In genomic region chr2:113541984-113542485, GRCh38 we compare ENCODE assay signal across 8 cellular contexts. TPM values are rescaled to one million over a fixed set of nuclear protein-coding genes. Genes with fewer than 3 reads are reported as not detected.
A peak's percentile ranks its signal among the peaks of the same experiment; 100 is the strongest.
DNase-seq lines count a peak whose midpoint lies in the region; ATAC-seq and TF ChIP-seq lines count a peak whose summit lies in the region.
"Not testable (repeated sequence)": the region's sequence is repeated elsewhere in the genome, so short reads cannot be mapped to it uniquely, and the experiment has no call there.

No MANE protein-coding gene starts in this region.

- not testable (repeated sequence) for H3K9me3 ChIP-seq in CD8-positive, alpha-beta memory T cell (ENCODE audit: low read length); NT2/D1 (ENCODE audit: insufficient read depth, low read length); colonic mucosa; heart right ventricle; trophoblast cell (ENCODE audit: insufficient read depth, low read depth, low read length); testis

- H2AFZ ChIP-seq in trophoblast cell (ENCODE audit: insufficient read depth, low read length, poor library complexity) = not testable (repeated sequence)

- H3K23ac ChIP-seq in trophoblast cell (ENCODE audit: low read length) = not testable (repeated sequence)

- H3K79me1 ChIP-seq in trophoblast cell (ENCODE audit: low read length) = not testable (repeated sequence)

- peak overlapping the region; percentile 76 for H3K4me2 ChIP-seq in trophoblast cell (ENCODE audit: low read length)

- not testable (repeated sequence) for H3K27ac ChIP-seq in CD8-positive, alpha-beta memory T cell (ENCODE audit: low read depth, low read length); trophoblast cell (ENCODE audit: low read depth, low read length); testis
- H3K27ac ChIP-seq in colonic mucosa (peak overlapping the region; percentile 72), heart right ventricle (peak overlapping the region in 9 of 10 donors; percentile 30 to 90 (median 75))

- H3K4me1 ChIP-seq in CD8-positive, alpha-beta memory T cell (ENCODE audit: insufficient read depth, low read length); NT2/D1 (ENCODE audit: insufficient read depth, insufficient read length); colonic mucosa; heart right ventricle; trophoblast cell (ENCODE audit: control insufficient read depth in 1 of 2, insufficient read depth in 2 of 2, low read length in 2 of 2); testis: not testable (repeated sequence)

- H3K27me3 ChIP-seq in CD8-positive, alpha-beta memory T cell (ENCODE audit: insufficient read depth, low read length, poor library complexity, severe bottlenecking); colonic mucosa; heart right ventricle; trophoblast cell (ENCODE audit: insufficient read depth, low read length); testis: not testable (repeated sequence)
- peaks cover 29% of the 10 kb centered on the region for H3K27me3 ChIP-seq in NT2/D1 (ENCODE audit: insufficient read depth, insufficient read length)

- not testable (repeated sequence) for H3K36me3 Mint-ChIP-seq in CD8-positive, alpha-beta memory T cell; activated T-cell treated with anti-CD3 and anti-CD28 coated beads, Interleukin-2, amount 50 U/mL, for 72 hours (ENCODE audit: insufficient read depth in 2 of 2); memory B cell

- intact Hi-C loops in colonic mucosa (cut with DNase I); heart right ventricle (cut with DNase I); testis (cut with DNase I; ENCODE audit: low total_unique reads): not testable (repeated sequence)

- H3K9ac ChIP-seq in NT2/D1 (ENCODE audit: insufficient read length, low read depth); trophoblast cell (ENCODE audit: low read length): not testable (repeated sequence)
- peak overlapping the region in 1 of 2 donors; percentile 12 for H3K9ac ChIP-seq in colonic mucosa (ENCODE audit: low read depth in 2 of 2, low read length in 2 of 2)

- H3K4me3 ChIP-seq in CD8-positive, alpha-beta memory T cell (ENCODE audit: low read length) = not testable (repeated sequence)
- peak overlapping the region; percentile 43 for H3K4me3 ChIP-seq in NT2/D1 (ENCODE audit: insufficient read length, low read depth)
- H3K4me3 ChIP-seq in colonic mucosa = peak overlapping the region; percentile 45
- H3K4me3 ChIP-seq in heart right ventricle = peak overlapping the region in 9 of 10 donors; percentile 30 to 70 (median 65)
- H3K4me3 ChIP-seq in trophoblast cell (ENCODE audit: low read depth, low read length) = peak overlapping the region; percentile 54
- peak overlapping the region; percentile 54 to 69 for H3K4me3 ChIP-seq in testis

- not testable (repeated sequence) for H2BK12ac ChIP-seq in trophoblast cell (ENCODE audit: low read length)

- not testable (repeated sequence) for H3K18ac ChIP-seq in trophoblast cell (ENCODE audit: low read length)

- not testable (repeated sequence) for H3K4me1 Mint-ChIP-seq in CD8-positive, alpha-beta memory T cell; activated T-cell treated with anti-CD3 and anti-CD28 coated beads, Interleukin-2, amount 50 U/mL, for 72 hours (ENCODE audit: low read depth); memory B cell

- peak; percentile 65 to 70 for ATAC-seq in activated T-cell treated with anti-CD3 and anti-CD28 coated beads, Interleukin-2, amount 50 U/mL, for 72 hours (replicated peaks in 1 of 2)
- ATAC-seq in heart right ventricle = peak; percentile 21 to 71 (median 60)
- ATAC-seq in memory B cell (ENCODE audit: low read depth) = not testable (repeated sequence)

- H3K27ac Mint-ChIP-seq in CD8-positive, alpha-beta memory T cell = peak overlapping the region in 1 of 8 donors; percentile 78
- not testable (repeated sequence) for H3K27ac Mint-ChIP-seq in activated T-cell treated with anti-CD3 and anti-CD28 coated beads, Interleukin-2, amount 50 U/mL, for 72 hours; memory B cell

- H2AK5ac ChIP-seq in trophoblast cell (ENCODE audit: low read length) = not testable (repeated sequence)

- TF ChIP-seq POLR2A in testis (IDR thresholded peaks at IDR 0.05) = not testable (repeated sequence)

- TF ChIP-seq CTCF in colonic mucosa (IDR thresholded peaks at IDR 0.05); testis (IDR thresholded peaks at IDR 0.05): not testable (repeated sequence)
- TF ChIP-seq CTCF in heart right ventricle (IDR thresholded peaks at IDR 0.05) = peak in 5 of 9 donors; percentile 9 to 33 (median 15)

- H3K79me2 ChIP-seq in trophoblast cell (ENCODE audit: control insufficient read depth, insufficient read depth, low read length, poor library complexity) = not testable (repeated sequence)

- H3K36me3 ChIP-seq in CD8-positive, alpha-beta memory T cell (ENCODE audit: insufficient read depth, low read length); NT2/D1 (ENCODE audit: insufficient read depth, insufficient read length, low read length); colonic mucosa; heart right ventricle; trophoblast cell (ENCODE audit: control insufficient read depth in 1 of 2, insufficient read depth in 2 of 2, low read length in 2 of 2); testis (ENCODE audit: low read depth, missing control alignments): not testable (repeated sequence)

- POLR2A ChIA-PET in CD8-positive, alpha-beta memory T cell (lab: Charles Lee) = not testable (repeated sequence)

- peak overlapping the region in 5 of 7 donors; percentile 58 to 80 (median 76) for H3K4me3 Mint-ChIP-seq in CD8-positive, alpha-beta memory T cell
- peak overlapping the region; percentile 57 to 80 for H3K4me3 Mint-ChIP-seq in activated T-cell treated with anti-CD3 and anti-CD28 coated beads, Interleukin-2, amount 50 U/mL, for 72 hours
- peak overlapping the region; percentile 85 for H3K4me3 Mint-ChIP-seq in memory B cell

- H2BK120ac ChIP-seq in trophoblast cell (ENCODE audit: insufficient read depth, low read length, poor library complexity) = not testable (repeated sequence)

- WGBS in heart right ventricle, 2 donors = 1 to 2% methylated on average over 47 to 58 of the region's 63 CpGs
- WGBS in trophoblast cell (ENCODE audit: extremely low coverage, insufficient coverage, insufficient read length) = no CpG with 5 or more reads among the region's 63 CpGs
- WGBS in testis, 2 donors = 1 to 3% methylated on average over 13 to 44 of the region's 63 CpGs

- not testable (repeated sequence) for H3K4ac ChIP-seq in trophoblast cell (ENCODE audit: low read depth, low read length)

- not testable (repeated sequence) for H4K91ac ChIP-seq in trophoblast cell (ENCODE audit: low read depth, low read length)

- not testable (repeated sequence) for H2BK5ac ChIP-seq in trophoblast cell (ENCODE audit: low read depth, low read length, poor library complexity)

- DNase-seq in CD8-positive, alpha-beta memory T cell = peak in 1 of 5 donors; percentile 5
- DNase-seq in NT2/D1 (ENCODE audit: low read depth, low spot score); activated T-cell treated with anti-CD3 and anti-CD28 coated beads, Interleukin-2, amount 50 U/mL, for 72 hours; colonic mucosa; memory B cell (ENCODE audit: low spot score in 2 of 2); trophoblast cell; testis: not testable (repeated sequence)
- DNase-seq in heart right ventricle = peak in 1 of 2 donors; percentile 21

- H3K9me3 Mint-ChIP-seq in CD8-positive, alpha-beta memory T cell; activated T-cell treated with anti-CD3 and anti-CD28 coated beads, Interleukin-2, amount 50 U/mL, for 72 hours; memory B cell: not testable (repeated sequence)

- not testable (repeated sequence) for H3K14ac ChIP-seq in trophoblast cell (ENCODE audit: low read length)

- CTCF ChIA-PET in CD8-positive, alpha-beta memory T cell (lab: Charles Lee) = not testable (repeated sequence)

- H4K8ac ChIP-seq in trophoblast cell (ENCODE audit: low read depth, low read length) = not testable (repeated sequence)

- not testable (repeated sequence) for H3K27me3 Mint-ChIP-seq in CD8-positive, alpha-beta memory T cell; activated T-cell treated with anti-CD3 and anti-CD28 coated beads, Interleukin-2, amount 50 U/mL, for 72 hours (ENCODE audit: low read depth); memory B cell

- not testable (repeated sequence) for H4K12ac ChIP-seq in trophoblast cell (ENCODE audit: low read depth, low read length)

RNA-seq across cellular contexts. Expression of gene FOXD4L1, which starts 43.6 kb away (rescaled TPM):
- under 1 TPM; 0.15 to 0.18 TPM for total RNA-seq in CD8-positive, alpha-beta memory T cell
- polyA plus RNA-seq in CD8-positive, alpha-beta memory T cell = not detected
- total RNA-seq in activated T-cell treated with anti-CD3 and anti-CD28 coated beads, Interleukin-2, amount 50 U/mL, for 72 hours = under 1 TPM in 1 of 2 donors, not detected in 1; 0.12 TPM
- total RNA-seq in colonic mucosa (not detected), heart right ventricle (under 1 TPM in 3 of 10 donors, not detected in 7; 0.09 to 0.13 (median 0.12) TPM), testis (under 1 TPM; 0.19 to 0.55 TPM)
- polyA plus RNA-seq in heart right ventricle (under 1 TPM in 1 of 2 donors, not detected in 1; 0.06 TPM), testis (ENCODE audit: insufficient read depth, low read depth, low replicate concordance) (not detected)
- 0.01 TPM in 1 of 2 replicates, not detected in the other for polyA plus RNA-seq in trophoblast cell (2013)
